ENCODE assay signal across 1 cellular context in genomic region chr19:10748924-10749434, GRCh38.
A peak's percentile ranks its signal among the peaks of the same experiment; 100 is the strongest.
TF ChIP-seq lines count a peak whose summit lies in the region.

No MANE protein-coding gene starts in this region.

TF ChIP-seq in HepG2, 621 proteins besides CTCF, POLR2A, EP300 and RAD21 (continued from another document and continues in another):
- TF ChIP-seq BCL3 (CRISPR knock-in tag; IDR thresholded peaks at IDR 0.05) (peak; percentile 32; the same call in 1 of the 2 replicates), ZNF430 (CRISPR knock-in tag; IDR thresholded peaks at IDR 0.05) (peak; percentile 67; the same call in 1 of the 2 replicates), SP2 (CRISPR knock-in tag; IDR thresholded peaks at IDR 0.05) (no peak), ONECUT2 (CRISPR knock-in tag; IDR thresholded peaks at IDR 0.05) (0 out of 2 replicates have a peak, but pooled peaks have one; percentile 8), NFKB2 (CRISPR knock-in tag; IDR thresholded peaks at IDR 0.05; ENCODE audit: borderline replicate concordance) (peak; percentile 65; the same call in 1 of the 2 replicates), TOE1 (CRISPR knock-in tag; IDR thresholded peaks at IDR 0.05) (no peak), MAX (IDR thresholded peaks at IDR 0.05) (peak; percentile 53), KDM5B (CRISPR knock-in tag; IDR thresholded peaks at IDR 0.05; ENCODE audit: borderline replicate concordance) (peak; percentile 44; the same call in 1 of the 2 replicates), ZFP90 (CRISPR knock-in tag; IDR thresholded peaks at IDR 0.05; ENCODE audit: borderline replicate concordance) (peak; percentile 36; the same call in 1 of the 2 replicates), ZNF10 (CRISPR knock-in tag; IDR thresholded peaks at IDR 0.05; ENCODE audit: borderline replicate concordance, low read depth) (peak; percentile 100), MXD3 (CRISPR knock-in tag; IDR thresholded peaks at IDR 0.05) (peak; percentile 14; the same call in 1 of the 2 replicates), ARID5B (CRISPR knock-in tag; IDR thresholded peaks at IDR 0.05) (peak; percentile 68), ZBTB7B (CRISPR knock-in tag; IDR thresholded peaks at IDR 0.05) (0 out of 2 replicates have a peak, but pooled peaks have one; percentile 62), ZNF891 (CRISPR knock-in tag; IDR thresholded peaks at IDR 0.05) (peak; percentile 72; the same call in 1 of the 2 replicates), RELA (CRISPR knock-in tag; IDR thresholded peaks at IDR 0.05) (no peak), ZNF800 (CRISPR knock-in tag; IDR thresholded peaks at IDR 0.05) (peak; percentile 53; the same call in 1 of the 2 replicates), PRDM10 (CRISPR knock-in tag; IDR thresholded peaks at IDR 0.05; ENCODE audit: low read depth) (peak; percentile 65; the same call in 1 of the 2 replicates), MATR3 (CRISPR knock-in tag; IDR thresholded peaks at IDR 0.05) (no peak), ZNF136 (CRISPR knock-in tag; IDR thresholded peaks at IDR 0.05; ENCODE audit: low read depth) (no peak), NFE2L2 (IDR thresholded peaks at IDR 0.05; ENCODE audit: low read length) (peak; percentile 56; the same call in 1 of the 2 replicates), MYC (CRISPR knock-in tag; IDR thresholded peaks at IDR 0.05; ENCODE audit: borderline replicate concordance) (peak; percentile 81), ZNF160 (CRISPR knock-in tag; IDR thresholded peaks at IDR 0.05) (peak; percentile 59; the same call in 1 of the 2 replicates), FOXP4 (CRISPR knock-in tag; IDR thresholded peaks at IDR 0.05) (peak; percentile 87), RXRB (CRISPR knock-in tag; IDR thresholded peaks at IDR 0.05; ENCODE audit: borderline replicate concordance) (peak; percentile 71), GLMP (CRISPR knock-in tag; IDR thresholded peaks at IDR 0.05; ENCODE audit: borderline replicate concordance) (no peak), KLF16 (CRISPR knock-in tag; IDR thresholded peaks at IDR 0.05) (0 out of 4 replicates have a peak, but pooled peaks of 1 of the 2 experiments have one; percentile 42), ZNF878 (CRISPR knock-in tag; IDR thresholded peaks at IDR 0.05) (no peak), ZNF12 (CRISPR knock-in tag; IDR thresholded peaks at IDR 0.05) (0 out of 2 replicates have a peak, but pooled peaks have one; percentile 28), MXD4 (CRISPR knock-in tag; IDR thresholded peaks at IDR 0.05) (peak; percentile 44; the same call in 1 of the 2 replicates), MIXL1 (CRISPR knock-in tag; IDR thresholded peaks at IDR 0.05) (no peak), ZNF30 (CRISPR knock-in tag; IDR thresholded peaks at IDR 0.05) (no peak), CREB1 (IDR thresholded peaks at IDR 0.05) (0 out of 2 replicates have a peak, but pooled peaks have one; percentile 14), CREB1 (CRISPR knock-in tag; IDR thresholded peaks at IDR 0.05) (no peak), HDAC2 (CRISPR knock-in tag; IDR thresholded peaks at IDR 0.05) (peak; percentile 36; the same call in 1 of the 2 replicates), MED13 (CRISPR knock-in tag; IDR thresholded peaks at IDR 0.05) (peak; percentile 64; the same call in 1 of the 2 replicates), PHF8 (CRISPR knock-in tag; IDR thresholded peaks at IDR 0.05) (0 out of 2 replicates have a peak, but pooled peaks have one; percentile 5), ZFP36L1 (CRISPR knock-in tag; IDR thresholded peaks at IDR 0.05) (0 out of 2 replicates have a peak, but pooled peaks have one; percentile 26), ZNF263 (CRISPR knock-in tag; IDR thresholded peaks at IDR 0.05) (peak; percentile 27; the same call in 1 of the 2 replicates), SOX13 (IDR thresholded peaks at IDR 0.05) (no peak), SOX13 (CRISPR knock-in tag; conservative IDR thresholded peaks at IDR 0.05 in 1 of 2, IDR thresholded peaks at IDR 0.05 in 1 of 2) (peak in 1 of 2 experiments; percentile 26; a peak in 1 of 4 replicates), PBX2 (CRISPR knock-in tag; IDR thresholded peaks at IDR 0.05) (no peak), DPF2 (CRISPR knock-in tag; IDR thresholded peaks at IDR 0.05; ENCODE audit: borderline replicate concordance, low read depth) (peak; percentile 71; the same call in 1 of the 2 replicates), FOSL1 (CRISPR knock-in tag; IDR thresholded peaks at IDR 0.05; ENCODE audit: borderline replicate concordance) (peak; percentile 79), ZNF75D (CRISPR knock-in tag; IDR thresholded peaks at IDR 0.05; ENCODE audit: borderline replicate concordance) (no peak), ZNF383 (CRISPR knock-in tag; IDR thresholded peaks at IDR 0.05; ENCODE audit: borderline replicate concordance) (no peak), ZNF296 (CRISPR knock-in tag; conservative IDR thresholded peaks at IDR 0.05) (0 out of 2 replicates have a peak, but pooled peaks have one; percentile 37), ZNF788 (CRISPR knock-in tag; IDR thresholded peaks at IDR 0.05; ENCODE audit: borderline replicate concordance) (peak; percentile 46; the same call in 1 of the 2 replicates), ZNF292 (CRISPR knock-in tag; IDR thresholded peaks at IDR 0.05; ENCODE audit: borderline replicate concordance, low read depth) (peak; percentile 61), ZNF749 (CRISPR knock-in tag; IDR thresholded peaks at IDR 0.05; ENCODE audit: borderline replicate concordance) (no peak), MED1 (CRISPR knock-in tag; IDR thresholded peaks at IDR 0.05) (peak; percentile 92)
